8 cellular contexts compared by ENCODE assay signal in genomic region chr12:12505544-12506501, GRCh38. TPM values are rescaled to one million over a fixed set of nuclear protein-coding genes. Genes with fewer than 3 reads are reported as not detected.
DNase-seq lines count a peak whose midpoint lies in the region; ATAC-seq and TF ChIP-seq lines count a peak whose summit lies in the region.

No MANE protein-coding gene starts in this region.

- peaks cover 21% of the 10 kb centered on the region for H3K36me3 Mint-ChIP-seq in brain

- no peak for TF ChIP-seq CTCF in brain (conservative IDR thresholded peaks at IDR 0.05)
- no peak for TF ChIP-seq CTCF in left lung (IDR thresholded peaks at IDR 0.05)
- TF ChIP-seq CTCF in transverse colon (IDR thresholded peaks at IDR 0.05) = no peak

- peak overlapping the region; percentile 68 to 78 for H3K27ac ChIP-seq in left lung
- H3K27ac ChIP-seq in transverse colon = peak overlapping the region; percentile 52 to 65 (median 60)

- no peak for TF ChIP-seq EP300 in transverse colon (IDR thresholded peaks at IDR 0.05; ENCODE audit: low read depth)

- H3K9me3 ChIP-seq in left lung (no peaks in the 10 kb centered on the region), transverse colon (no peaks in the 10 kb centered on the region)

- intact Hi-C loops in left lung (cut with DNase I) (no loop called here), transverse colon (cut with DNase I; ENCODE audit: low total_unique reads) (no loop called here)

- H3K4me3 ChIP-seq in left lung (no peak overlapping the region), transverse colon (no peak overlapping the region)

- peak overlapping the region in 4 of 5 experiments; percentile 8 to 33 (median 10) for H3K4me3 Mint-ChIP-seq in brain

- H3K27me3 Mint-ChIP-seq in brain = no peaks in the 10 kb centered on the region

- peaks cover 63% of the 10 kb centered on the region for H3K4me1 Mint-ChIP-seq in brain

- H3K9me3 Mint-ChIP-seq in brain = no peaks in the 10 kb centered on the region

- in situ Hi-C loops in transverse colon (cut with MboI; ENCODE audit: low pct_ligation_motif_present in 1 of 4, low pct_unique_long_range_greater_than_20kb in 1 of 4, low sequenced_read_pairs in 3 of 4) = loop anchor here in 1 of 4 donors (10.0 kb wide), 1 partner anchor 139 kb away; no protein-coding TSS in a partner anchor

- H3K27me3 ChIP-seq in left lung (no peaks in the 10 kb centered on the region), transverse colon (no peaks in the 10 kb centered on the region)

- no peaks in the 10 kb centered on the region for H3K36me3 ChIP-seq in left lung
- H3K36me3 ChIP-seq in transverse colon = no peaks in the 10 kb centered on the region

- peak; percentile 71 for ATAC-seq in GM19397 (IDR thresholded peaks at IDR 0.05; ENCODE audit: unreplicated experiment)
- peak; percentile 84 for ATAC-seq in HG03460 (IDR thresholded peaks at IDR 0.05; ENCODE audit: unreplicated experiment)
- ATAC-seq in left lung = peak; percentile 66

- TF ChIP-seq POLR2A in transverse colon (IDR thresholded peaks at IDR 0.05) = no peak

- H3K27ac Mint-ChIP-seq in brain = peak overlapping the region in 3 of 5 experiments; percentile 40 to 80 (median 70)

- WGBS in transverse colon (ENCODE audit: low coverage in 1 of 2), 2 donors = 61 to 65% methylated on average over 8 to 11 of the region's 11 CpGs

- DNase-seq in EH (ENCODE audit: low read depth) (peak; percentile 94), left lung (no peak), transverse colon (no peak), NCI-H128 (lab: John Stamatoyannopoulos, UW; ENCODE audit: unreplicated experiment) (no peak), NCI-H1105 treated with DMSO at 0.1 percent for 48 hours (lab: John Stamatoyannopoulos, UW) (no peak)

- peaks cover 19 to 44% of the 10 kb centered on the region in 2 donors for H3K4me1 ChIP-seq in left lung
- peaks cover 5 to 24% (median 9%) of the 10 kb centered on the region in 4 donors for H3K4me1 ChIP-seq in transverse colon

RNA-seq across cellular contexts. Expression of gene DUSP16, which starts 56.8 kb away (rescaled TPM):
- 33.7 TPM for polyA plus RNA-seq in brain (ENCODE audit: insufficient read depth, low read depth, low replicate concordance)
- total RNA-seq in left lung = 10 to 100 TPM; 31.7 to 45.6 TPM
- 10 to 100 TPM; 16.1 to 47.0 (median 40.0) TPM for total RNA-seq in transverse colon
